ENCODE assay signal across 27 cellular contexts in genomic region chr4:79147251-79147650, GRCh38.
"Had no signal": no experiment of that assay in that cellular context is flagged by ENCODE, and none has a peak within 500 bp of the region (broad histone marks: within the 10 kb centered on the region; RNA-seq: fewer than 3 reads in every experiment).

No MANE protein-coding gene starts in this region.

- DNase-seq: activated CD4-positive, alpha-beta memory T cell treated with anti-CD3 and anti-CD28 coated beads, Interleukin-2, amount 10 ng/mL, durations not matched to agents 7 days and 5 days; activated CD4-positive, alpha-beta T cell treated with anti-CD3 and anti-CD28 coated beads for 36 hours; activated CD4-positive, alpha-beta T cell treated with anti-CD3 and anti-CD28 coated beads, Interleukin-2, amount 50 U/mL, for 1 hour; activated CD8-positive, alpha-beta memory T cell treated with anti-CD3 and anti-CD28 coated beads, Interleukin-2, amount 50 U/mL, for 4 hours; activated naive CD4-positive, alpha-beta T cell treated with anti-CD3 and anti-CD28 coated beads, Interleukin-2, amount 50 U/mL, for 16 hours; activated naive CD8-positive, alpha-beta T cell treated with anti-CD3 and anti-CD28 coated beads, Interleukin-2, amount 10 ng/mL, durations not matched to agents 7 days and 5 days; activated T-cell treated with anti-CD3 and anti-CD28 coated beads, Interleukin-2, amount 50 U/mL, for 72 hours; adrenal gland; anterior cingulate cortex; body of pancreas; KG1; NCI-H1092; NCI-H1417; NCI-H1694; NCI-H2029; NCI-H345; NCI-H510A; NCI-H526 treated with DMSO at 0.1 percent for 48 hours; Right ventricle myocardium superior; SJCRH30; SK-N-SH; T-helper 1 cell had no signal

- H3K4me2 ChIP-seq: SK-N-SH had no signal

- H3K27ac Mint-ChIP-seq: activated CD4-positive, alpha-beta memory T cell treated with anti-CD3 and anti-CD28 coated beads, Interleukin-2, amount 10 ng/mL, durations not matched to agents 7 days and 5 days; activated CD4-positive, alpha-beta T cell treated with anti-CD3 and anti-CD28 coated beads for 36 hours; activated naive CD8-positive, alpha-beta T cell treated with anti-CD3 and anti-CD28 coated beads, Interleukin-2, amount 10 ng/mL, durations not matched to agents 7 days and 5 days; activated T-cell treated with anti-CD3 and anti-CD28 coated beads, Interleukin-2, amount 50 U/mL, for 72 hours; activated T-helper 2 cell treated with anti-CD3 and anti-CD28 coated beads, Interferon-gamma antibody, Interleukin-2, Interleukin-4, amounts not matched to agents 10 μg/mL and 5 μg/mL and 100 μg/mL, durations not matched to agents 14 hours and 24 hours and 36 hours had no signal

- H3K9me3 Mint-ChIP-seq: activated CD4-positive, alpha-beta memory T cell treated with anti-CD3 and anti-CD28 coated beads, Interleukin-2, amount 10 ng/mL, durations not matched to agents 7 days and 5 days; activated naive CD8-positive, alpha-beta T cell treated with anti-CD3 and anti-CD28 coated beads, Interleukin-2, amount 10 ng/mL, durations not matched to agents 7 days and 5 days; activated T-cell treated with anti-CD3 and anti-CD28 coated beads, Interleukin-2, amount 50 U/mL, for 72 hours; activated T-helper 2 cell treated with anti-CD3 and anti-CD28 coated beads, Interferon-gamma antibody, Interleukin-2, Interleukin-4, amounts not matched to agents 10 μg/mL and 5 μg/mL and 100 μg/mL, durations not matched to agents 14 hours and 24 hours and 36 hours; central memory CD8-positive, alpha-beta T cell had no signal

- H3K27me3 ChIP-seq: adrenal gland, body of pancreas, SJCRH30 had no signal

- H3K9ac ChIP-seq: SK-N-SH had no signal

- H3K36me3 Mint-ChIP-seq: activated naive CD8-positive, alpha-beta T cell treated with anti-CD3 and anti-CD28 coated beads, Interleukin-2, amount 10 ng/mL, durations not matched to agents 7 days and 5 days had no signal

- H3K27ac ChIP-seq: adrenal gland, body of pancreas, RWPE1, SJCRH30, VCaP had no signal

- H3K27me3 Mint-ChIP-seq: activated CD4-positive, alpha-beta memory T cell treated with anti-CD3 and anti-CD28 coated beads, Interleukin-2, amount 10 ng/mL, durations not matched to agents 7 days and 5 days; activated CD4-positive, alpha-beta T cell treated with anti-CD3 and anti-CD28 coated beads for 36 hours; activated naive CD8-positive, alpha-beta T cell treated with anti-CD3 and anti-CD28 coated beads, Interleukin-2, amount 10 ng/mL, durations not matched to agents 7 days and 5 days; central memory CD8-positive, alpha-beta T cell had no signal

- H3K4me1 Mint-ChIP-seq: activated CD4-positive, alpha-beta memory T cell treated with anti-CD3 and anti-CD28 coated beads, Interleukin-2, amount 10 ng/mL, durations not matched to agents 7 days and 5 days; activated CD4-positive, alpha-beta T cell treated with anti-CD3 and anti-CD28 coated beads for 36 hours; activated naive CD8-positive, alpha-beta T cell treated with anti-CD3 and anti-CD28 coated beads, Interleukin-2, amount 10 ng/mL, durations not matched to agents 7 days and 5 days; central memory CD8-positive, alpha-beta T cell had no signal

- H3K9me3 ChIP-seq: body of pancreas had no signal

- H3K4me3 ChIP-seq: adrenal gland, body of pancreas, SJCRH30 had no signal

- H3K9me2 ChIP-seq: SK-N-SH had no signal

- H3K4me3 Mint-ChIP-seq: activated CD4-positive, alpha-beta memory T cell treated with anti-CD3 and anti-CD28 coated beads, Interleukin-2, amount 10 ng/mL, durations not matched to agents 7 days and 5 days; activated CD4-positive, alpha-beta T cell treated with anti-CD3 and anti-CD28 coated beads for 36 hours; activated naive CD8-positive, alpha-beta T cell treated with anti-CD3 and anti-CD28 coated beads, Interleukin-2, amount 10 ng/mL, durations not matched to agents 7 days and 5 days; activated T-cell treated with anti-CD3 and anti-CD28 coated beads, Interleukin-2, amount 50 U/mL, for 72 hours; central memory CD8-positive, alpha-beta T cell had no signal

- H3K36me3 ChIP-seq: adrenal gland, SJCRH30 had no signal

- ATAC-seq: activated CD4-positive, alpha-beta T cell treated with anti-CD3 and anti-CD28 coated beads for 36 hours; activated T-cell treated with anti-CD3 and anti-CD28 coated beads, Interleukin-2, amount 50 U/mL, for 72 hours; body of pancreas; Panc1 had no signal

- H3K4me1 ChIP-seq: adrenal gland, body of pancreas, SJCRH30 had no signal
